ENCODE assay signal across 8 cellular contexts in genomic region chr11:65787649-65788622, GRCh38. TPM values are rescaled to one million over a fixed set of nuclear protein-coding genes. Genes with fewer than 3 reads are reported as not detected.
DNase-seq lines count a peak whose midpoint lies in the region; ATAC-seq and TF ChIP-seq lines count a peak whose summit lies in the region.

No MANE protein-coding gene starts in this region.

- DNase-seq in stimulated activated naive CD8-positive, alpha-beta T cell treated with anti-CD3 and anti-CD28 coated beads, Interleukin-15, Interleukin-2, amounts not matched to agents 100 U/mL and 50 U/mL, for 24 hours: no peak
- no peak for DNase-seq in activated T-helper 2 cell treated with anti-CD3 and anti-CD28 coated beads, Interferon-gamma antibody, Interleukin-2, Interleukin-4, amounts not matched to agents 10 μg/mL and 5 μg/mL and 100 μg/mL, durations not matched to agents 14 hours and 24 hours and 36 hours (ENCODE audit: low spot score)
- no peak for DNase-seq in memory B cell (ENCODE audit: low spot score in 2 of 2)
- no peak for DNase-seq in GM19238 (ENCODE audit: insufficient read length, low spot score)
- no peak for DNase-seq in NCI-H187 (lab: John Stamatoyannopoulos, UW)
- DNase-seq in EL: no peak
- DNase-seq in foreskin keratinocyte: no peak

- no peak overlapping the region for H3K27ac Mint-ChIP-seq in stimulated activated naive CD8-positive, alpha-beta T cell treated with anti-CD3 and anti-CD28 coated beads, Interleukin-15, Interleukin-2, amounts not matched to agents 100 ng/mL and 50 ng/mL, for 24 hours
- peak overlapping the region; percentile 62 for H3K27ac Mint-ChIP-seq in activated T-helper 2 cell treated with anti-CD3 and anti-CD28 coated beads, Interferon-gamma antibody, Interleukin-2, Interleukin-4, amounts not matched to agents 10 μg/mL and 5 μg/mL and 100 μg/mL, durations not matched to agents 14 hours and 24 hours and 36 hours
- no peak overlapping the region for H3K27ac Mint-ChIP-seq in memory B cell

- intact Hi-C loops in activated T-helper 2 cell treated with anti-CD3 and anti-CD28 coated beads, Interferon-gamma antibody, Interleukin-2, Interleukin-4, amounts not matched to agents 10 μg/mL and 5 μg/mL and 100 μg/mL, durations not matched to agents 14 hours and 24 hours and 36 hours (cut with micrococcal nuclease): no loop called here

- H3K9me3 Mint-ChIP-seq in stimulated activated naive CD8-positive, alpha-beta T cell treated with anti-CD3 and anti-CD28 coated beads, Interleukin-15, Interleukin-2, amounts not matched to agents 100 ng/mL and 50 ng/mL, for 24 hours: no peaks in the 10 kb centered on the region
- no peaks in the 10 kb centered on the region for H3K9me3 Mint-ChIP-seq in activated T-helper 2 cell treated with anti-CD3 and anti-CD28 coated beads, Interferon-gamma antibody, Interleukin-2, Interleukin-4, amounts not matched to agents 10 μg/mL and 5 μg/mL and 100 μg/mL, durations not matched to agents 14 hours and 24 hours and 36 hours
- H3K9me3 Mint-ChIP-seq in memory B cell: no peaks in the 10 kb centered on the region

- H3K36me3 Mint-ChIP-seq in stimulated activated naive CD8-positive, alpha-beta T cell treated with anti-CD3 and anti-CD28 coated beads, Interleukin-15, Interleukin-2, amounts not matched to agents 100 ng/mL and 50 ng/mL, for 24 hours (ENCODE audit: low read depth): no peaks in the 10 kb centered on the region
- H3K36me3 Mint-ChIP-seq in activated T-helper 2 cell treated with anti-CD3 and anti-CD28 coated beads, Interferon-gamma antibody, Interleukin-2, Interleukin-4, amounts not matched to agents 10 μg/mL and 5 μg/mL and 100 μg/mL, durations not matched to agents 14 hours and 24 hours and 36 hours (ENCODE audit: low read depth): peaks cover 3% of the 10 kb centered on the region
- H3K36me3 Mint-ChIP-seq in memory B cell: no peaks in the 10 kb centered on the region

- H3K27me3 Mint-ChIP-seq in stimulated activated naive CD8-positive, alpha-beta T cell treated with anti-CD3 and anti-CD28 coated beads, Interleukin-15, Interleukin-2, amounts not matched to agents 100 ng/mL and 50 ng/mL, for 24 hours: peaks cover 52% of the 10 kb centered on the region
- H3K27me3 Mint-ChIP-seq in activated T-helper 2 cell treated with anti-CD3 and anti-CD28 coated beads, Interferon-gamma antibody, Interleukin-2, Interleukin-4, amounts not matched to agents 10 μg/mL and 5 μg/mL and 100 μg/mL, durations not matched to agents 14 hours and 24 hours and 36 hours (ENCODE audit: low read depth): peaks cover 38% of the 10 kb centered on the region
- peaks cover 10% of the 10 kb centered on the region for H3K27me3 Mint-ChIP-seq in memory B cell

- no peak overlapping the region for H3K27ac ChIP-seq in foreskin keratinocyte

- H3K4me3 Mint-ChIP-seq in stimulated activated naive CD8-positive, alpha-beta T cell treated with anti-CD3 and anti-CD28 coated beads, Interleukin-15, Interleukin-2, amounts not matched to agents 100 ng/mL and 50 ng/mL, for 24 hours: peak overlapping the region; percentile 70
- peak overlapping the region; percentile 73 for H3K4me3 Mint-ChIP-seq in activated T-helper 2 cell treated with anti-CD3 and anti-CD28 coated beads, Interferon-gamma antibody, Interleukin-2, Interleukin-4, amounts not matched to agents 10 μg/mL and 5 μg/mL and 100 μg/mL, durations not matched to agents 14 hours and 24 hours and 36 hours (ENCODE audit: low read depth)
- peak overlapping the region; percentile 85 for H3K4me3 Mint-ChIP-seq in memory B cell

- H3K4me1 Mint-ChIP-seq in stimulated activated naive CD8-positive, alpha-beta T cell treated with anti-CD3 and anti-CD28 coated beads, Interleukin-15, Interleukin-2, amounts not matched to agents 100 ng/mL and 50 ng/mL, for 24 hours (ENCODE audit: low read depth): peaks cover 39% of the 10 kb centered on the region
- peaks cover 38% of the 10 kb centered on the region for H3K4me1 Mint-ChIP-seq in activated T-helper 2 cell treated with anti-CD3 and anti-CD28 coated beads, Interferon-gamma antibody, Interleukin-2, Interleukin-4, amounts not matched to agents 10 μg/mL and 5 μg/mL and 100 μg/mL, durations not matched to agents 14 hours and 24 hours and 36 hours (ENCODE audit: low read depth)
- H3K4me1 Mint-ChIP-seq in memory B cell: peaks cover 19% of the 10 kb centered on the region

- no peak for ATAC-seq in stimulated activated naive CD8-positive, alpha-beta T cell treated with anti-CD3 and anti-CD28 coated beads, Interleukin-15, Interleukin-2, amounts not matched to agents 100 U/mL and 50 U/mL, for 24 hours
- ATAC-seq in memory B cell (ENCODE audit: low read depth): no peak
- ATAC-seq in foreskin keratinocyte: no peak

- H3K27me3 ChIP-seq in foreskin keratinocyte: peaks cover 59% of the 10 kb centered on the region

- no peaks in the 10 kb centered on the region for H3K4me1 ChIP-seq in foreskin keratinocyte

- no peak for TF ChIP-seq CTCF in foreskin keratinocyte (conservative IDR thresholded peaks at IDR 0.05)

RNA-seq across cellular contexts. Expression of gene OVOL1, which starts 1.1 kb away (rescaled TPM):
- total RNA-seq in activated T-helper 2 cell treated with anti-CD3 and anti-CD28 coated beads, Interferon-gamma antibody, Interleukin-2, Interleukin-4, amounts not matched to agents 10 μg/mL and 5 μg/mL and 100 μg/mL, durations not matched to agents 14 hours and 24 hours and 36 hours: 0.16 TPM in 2 replicates
- 0.42 and 0.65 TPM in 2 replicates for total RNA-seq in foreskin keratinocyte
- 0.36 and 0.46 TPM in 2 replicates for polyA plus RNA-seq in foreskin keratinocyte

RNA-seq across cellular contexts. Expression of gene AP5B1, which starts 7.2 kb away (rescaled TPM):
- total RNA-seq in activated T-helper 2 cell treated with anti-CD3 and anti-CD28 coated beads, Interferon-gamma antibody, Interleukin-2, Interleukin-4, amounts not matched to agents 10 μg/mL and 5 μg/mL and 100 μg/mL, durations not matched to agents 14 hours and 24 hours and 36 hours: 24.6 and 24.9 TPM in 2 replicates
- 10.8 and 11.8 TPM in 2 replicates for total RNA-seq in foreskin keratinocyte
- 5.9 TPM in 2 replicates for polyA plus RNA-seq in foreskin keratinocyte

RNA-seq across cellular contexts. Expression of gene SNX32, which starts 45.8 kb away (rescaled TPM):
- total RNA-seq in activated T-helper 2 cell treated with anti-CD3 and anti-CD28 coated beads, Interferon-gamma antibody, Interleukin-2, Interleukin-4, amounts not matched to agents 10 μg/mL and 5 μg/mL and 100 μg/mL, durations not matched to agents 14 hours and 24 hours and 36 hours: 0.64 and 0.96 TPM in 2 replicates
- 0.07 and 0.11 TPM in 2 replicates for total RNA-seq in foreskin keratinocyte
- polyA plus RNA-seq in foreskin keratinocyte: 0.11 and 0.22 TPM in 2 replicates
